20 cellular contexts compared by ENCODE assay signal in genomic region chr14:100033347-100034052, GRCh38. TPM values are rescaled to one million over a fixed set of nuclear protein-coding genes. Genes with fewer than 3 reads are reported as not detected.
DNase-seq lines count a peak whose midpoint lies in the region; ATAC-seq and TF ChIP-seq lines count a peak whose summit lies in the region.
"Had no signal": no experiment of that assay in that cellular context is flagged by ENCODE, and none has a peak within 500 bp of the region (broad histone marks: within the 10 kb centered on the region; RNA-seq: fewer than 3 reads in every experiment).

No MANE protein-coding gene starts in this region.

- DNase-seq in LNCaP clone FGC (ENCODE audit: low read depth) (peak; percentile 44), osteoblast (ENCODE audit: insufficient read length, low spot score, missing footprints) (no peak), NCI-H1048 (lab: John Stamatoyannopoulos, UW) (no peak), D341Med (ENCODE audit: low spot score) (no peak), heart left ventricle (no peak)
- DNase-seq: Caco-2; CD4-positive, alpha-beta memory T cell; DND-41; HCEC 1CT; MM.1S; NCI-H2029 treated with DMSO at 0.1 percent for 48 hours; NCI-H226; NCI-H510A treated with DMSO at 0.1 percent for 48 hours; NCI-H748 treated with DMSO at 0.1 percent for 48 hours had no signal

- intact Hi-C loops in heart left ventricle (cut with DNase I): loop anchor here in 1 of 10 donors (10.0 kb wide), 1 partner anchor 71 kb away; no protein-coding TSS in a partner anchor

- peaks cover 61% of the 10 kb centered on the region for H3K4me1 ChIP-seq in ACC112 (ENCODE audit: control insufficient read depth, insufficient read depth, low read length, unreplicated experiment)
- H3K4me1 ChIP-seq in osteoblast (ENCODE audit: insufficient read depth, low read length): peaks cover 59% of the 10 kb centered on the region
- peaks cover 0 to 34% (median 18%) of the 10 kb centered on the region in 12 donors for H3K4me1 ChIP-seq in heart left ventricle

- no peaks in the 10 kb centered on the region for H4K20me1 ChIP-seq in osteoblast (ENCODE audit: insufficient read depth, low read length)

- H2AFZ ChIP-seq in ACC112 (ENCODE audit: low read length, unreplicated experiment): no peak overlapping the region
- H2AFZ ChIP-seq in osteoblast (ENCODE audit: low read length): no peak overlapping the region
- H2AFZ ChIP-seq: GM23338 had no signal

- H3K27ac ChIP-seq in ACC112 (ENCODE audit: low read depth, low read length): peak overlapping the region; percentile 99
- H3K27ac ChIP-seq in VCaP: peak overlapping the region; percentile 70
- peak overlapping the region; percentile 100 for H3K27ac ChIP-seq in osteoblast (ENCODE audit: low read depth, low read length)
- no peak overlapping the region for H3K27ac ChIP-seq in heart left ventricle
- H3K27ac ChIP-seq: SJSA1 had no signal

- no peak overlapping the region for H3K4me3 ChIP-seq in ACC112 (ENCODE audit: low read depth, low read length)
- H3K4me3 ChIP-seq in LNCaP clone FGC (ENCODE audit: low read depth, low read length): no peak overlapping the region
- H3K4me3 ChIP-seq in osteoblast (ENCODE audit: insufficient read depth, low read length): no peak overlapping the region
- no peak overlapping the region for H3K4me3 ChIP-seq in heart left ventricle
- H3K4me3 ChIP-seq: GM23338, SJSA1 had no signal

- H3K9me3 ChIP-seq in osteoblast (ENCODE audit: low read depth, low read length) (no peaks in the 10 kb centered on the region), heart left ventricle (no peaks in the 10 kb centered on the region)
- H3K9me3 ChIP-seq: Caco-2, SJSA1 had no signal

- H3K79me2 ChIP-seq in ACC112 (ENCODE audit: control insufficient read depth, insufficient read depth, low read length, unreplicated experiment): peaks cover 22% of the 10 kb centered on the region
- peaks cover 2% of the 10 kb centered on the region for H3K79me2 ChIP-seq in osteoblast (ENCODE audit: insufficient read depth, low read length)

- TF ChIP-seq CTCF in LNCaP clone FGC (IDR thresholded peaks at IDR 0.05; ENCODE audit: control insufficient read depth, extremely low read depth, insufficient read depth) (no peak), VCaP (conservative IDR thresholded peaks at IDR 0.05) (no peak), osteoblast (IDR thresholded peaks at IDR 0.05; ENCODE audit: extremely low read depth, low read depth, low read length) (no peak), heart left ventricle (IDR thresholded peaks at IDR 0.05) (no peak)

- TF ChIP-seq POLR2A in heart left ventricle (IDR thresholded peaks at IDR 0.05): no peak

- no peaks in the 10 kb centered on the region for H3K36me3 ChIP-seq in ACC112 (ENCODE audit: insufficient read depth, low read length)
- H3K36me3 ChIP-seq in osteoblast (ENCODE audit: insufficient read depth, low read length): no peaks in the 10 kb centered on the region
- no peaks in the 10 kb centered on the region for H3K36me3 ChIP-seq in heart left ventricle
- H3K36me3 ChIP-seq: SJSA1 had no signal

- ATAC-seq in GM18520 (IDR thresholded peaks at IDR 0.05; ENCODE audit: unreplicated experiment) (no peak), heart left ventricle (no peak)
- ATAC-seq: GM23338, Panc1 had no signal

- WGBS in heart left ventricle, 4 donors: 94 to 97% (median 96%) methylated on average over 4 of the region's 4 CpGs

- H3K27me3 ChIP-seq in ACC112 (ENCODE audit: insufficient read depth, low read length) (no peaks in the 10 kb centered on the region), osteoblast (ENCODE audit: insufficient read depth, low read length) (no peaks in the 10 kb centered on the region), heart left ventricle (no peaks in the 10 kb centered on the region)
- H3K27me3 ChIP-seq: SJSA1 had no signal

- no peak overlapping the region for H3K4me2 ChIP-seq in osteoblast (ENCODE audit: insufficient read depth, low read length)
- H3K4me2 ChIP-seq: GM23338 had no signal

RNA-seq across cellular contexts. Expression of gene EVL, which starts 31.7 kb away (rescaled TPM):
- total RNA-seq in osteoblast (16.6 and 17.4 TPM in 2 replicates), heart left ventricle (100 to 1,000 TPM in 1 of 9 donors, 10 to 100 TPM in 8; 31.7 to 116 (median 41.0) TPM)
- polyA plus RNA-seq in heart left ventricle: 10 to 100 TPM; 23.8 to 33.5 TPM

Comparison
In these comparisons a context has a peak if more than half of its experiments do, and no peak if none do; other contexts are left out.
1. H3K27ac ChIP-seq: peak in ACC112 (single experiment), VCaP (single experiment) and osteoblast (single experiment); none in heart left ventricle (0 of 12).